10 cellular contexts compared by ENCODE assay signal in genomic region chr11:110777765-110778164, GRCh38.
DNase-seq lines count a peak whose midpoint lies in the region; ATAC-seq and TF ChIP-seq lines count a peak whose summit lies in the region.
"Had no signal": no experiment of that assay in that cellular context is flagged by ENCODE, and none has a peak within 500 bp of the region (broad histone marks: within the 10 kb centered on the region; RNA-seq: fewer than 3 reads in every experiment).

No MANE protein-coding gene starts in this region.

- ATAC-seq in natural killer cell treated with Interleukin-12 subunit alpha and Interleukin-12 subunit beta and Interleukin-15 and Interleukin-18, amount 100 ng/mL, for 72 hours, result no peak
- ATAC-seq: CD8-positive, alpha-beta T cell had no signal

- no peaks in the 10 kb centered on the region for H3K4me1 Mint-ChIP-seq in natural killer cell treated with Interleukin-12 subunit alpha and Interleukin-12 subunit beta and Interleukin-15 and Interleukin-18, amount 100 ng/mL, for 72 hours (ENCODE audit: low read depth in 2 of 2)
- no peaks in the 10 kb centered on the region for H3K4me1 Mint-ChIP-seq in glutamatergic neuron (ENCODE audit: low read depth, unreplicated experiment)
- H3K4me1 Mint-ChIP-seq: brain had no signal

- DNase-seq in A172 (ENCODE audit: low spot score), result peak; percentile 4
- peak; percentile 69 for DNase-seq in HCEC 1CT
- DNase-seq in SKM-1 treated with dmso at 0.1 percent for 144 hours (lab: John Stamatoyannopoulos, UW; ENCODE audit: unreplicated experiment), result peak; percentile 23
- DNase-seq in iris pigment epithelial cell (ENCODE audit: low read depth), result peak; percentile 88
- DNase-seq in T-helper 2 cell, result no peak
- DNase-seq in NCI-H1694 treated with DMSO at 0.1 percent for 48 hours (lab: John Stamatoyannopoulos, UW), result no peak
- DNase-seq in natural killer cell treated with Interleukin-12 subunit alpha and Interleukin-12 subunit beta and Interleukin-15 and Interleukin-18, amount 100 ng/mL, for 72 hours (ENCODE audit: low spot score), result no peak
- no peak for DNase-seq in glutamatergic neuron
- DNase-seq: CD8-positive, alpha-beta T cell had no signal

- no peaks in the 10 kb centered on the region for H3K36me3 Mint-ChIP-seq in natural killer cell treated with Interleukin-12 subunit alpha and Interleukin-12 subunit beta and Interleukin-15 and Interleukin-18, amount 100 ng/mL, for 72 hours
- no peaks in the 10 kb centered on the region for H3K36me3 Mint-ChIP-seq in glutamatergic neuron (ENCODE audit: unreplicated experiment)
- H3K36me3 Mint-ChIP-seq: brain; CD8-positive, alpha-beta T cell had no signal

- no peak overlapping the region for H3K27ac Mint-ChIP-seq in natural killer cell treated with Interleukin-12 subunit alpha and Interleukin-12 subunit beta and Interleukin-15 and Interleukin-18, amount 100 ng/mL, for 72 hours
- H3K27ac Mint-ChIP-seq in glutamatergic neuron (ENCODE audit: unreplicated experiment), result no peak overlapping the region
- H3K27ac Mint-ChIP-seq: brain; CD8-positive, alpha-beta T cell had no signal

- peaks cover 7% of the 10 kb centered on the region for H3K9me3 Mint-ChIP-seq in natural killer cell treated with Interleukin-12 subunit alpha and Interleukin-12 subunit beta and Interleukin-15 and Interleukin-18, amount 100 ng/mL, for 72 hours
- no peaks in the 10 kb centered on the region for H3K9me3 Mint-ChIP-seq in glutamatergic neuron (ENCODE audit: unreplicated experiment)

- no peak for TF ChIP-seq CTCF in glutamatergic neuron (IDR thresholded peaks at IDR 0.05; ENCODE audit: partially characterized antibody, unreplicated experiment)

- no peaks in the 10 kb centered on the region for H3K27me3 Mint-ChIP-seq in natural killer cell treated with Interleukin-12 subunit alpha and Interleukin-12 subunit beta and Interleukin-15 and Interleukin-18, amount 100 ng/mL, for 72 hours
- H3K27me3 Mint-ChIP-seq in glutamatergic neuron (ENCODE audit: unreplicated experiment), result no peaks in the 10 kb centered on the region
- H3K27me3 Mint-ChIP-seq: brain had no signal

- no peak overlapping the region for H3K4me3 Mint-ChIP-seq in natural killer cell treated with Interleukin-12 subunit alpha and Interleukin-12 subunit beta and Interleukin-15 and Interleukin-18, amount 100 ng/mL, for 72 hours
- H3K4me3 Mint-ChIP-seq in glutamatergic neuron (ENCODE audit: unreplicated experiment), result no peak overlapping the region
- H3K4me3 Mint-ChIP-seq: brain; CD8-positive, alpha-beta T cell had no signal

Comparison
In these comparisons a context has a peak if more than half of its experiments do, and no peak if none do; other contexts are left out.
1. DNase-seq: peak in A172 (single experiment), HCEC 1CT (single experiment), SKM-1 treated with dmso at 0.1 percent for 144 hours (single experiment) and iris pigment epithelial cell (single experiment); none in T-helper 2 cell (0 of 5), NCI-H1694 treated with DMSO at 0.1 percent for 48 hours (single experiment), natural killer cell treated with Interleukin-12 subunit alpha and Interleukin-12 subunit beta and Interleukin-15 and Interleukin-18, amount 100 ng/mL, for 72 hours (single experiment) and glutamatergic neuron (single experiment).